ENCODE assay signal across 1 cellular context in the genomic region with DNA sequence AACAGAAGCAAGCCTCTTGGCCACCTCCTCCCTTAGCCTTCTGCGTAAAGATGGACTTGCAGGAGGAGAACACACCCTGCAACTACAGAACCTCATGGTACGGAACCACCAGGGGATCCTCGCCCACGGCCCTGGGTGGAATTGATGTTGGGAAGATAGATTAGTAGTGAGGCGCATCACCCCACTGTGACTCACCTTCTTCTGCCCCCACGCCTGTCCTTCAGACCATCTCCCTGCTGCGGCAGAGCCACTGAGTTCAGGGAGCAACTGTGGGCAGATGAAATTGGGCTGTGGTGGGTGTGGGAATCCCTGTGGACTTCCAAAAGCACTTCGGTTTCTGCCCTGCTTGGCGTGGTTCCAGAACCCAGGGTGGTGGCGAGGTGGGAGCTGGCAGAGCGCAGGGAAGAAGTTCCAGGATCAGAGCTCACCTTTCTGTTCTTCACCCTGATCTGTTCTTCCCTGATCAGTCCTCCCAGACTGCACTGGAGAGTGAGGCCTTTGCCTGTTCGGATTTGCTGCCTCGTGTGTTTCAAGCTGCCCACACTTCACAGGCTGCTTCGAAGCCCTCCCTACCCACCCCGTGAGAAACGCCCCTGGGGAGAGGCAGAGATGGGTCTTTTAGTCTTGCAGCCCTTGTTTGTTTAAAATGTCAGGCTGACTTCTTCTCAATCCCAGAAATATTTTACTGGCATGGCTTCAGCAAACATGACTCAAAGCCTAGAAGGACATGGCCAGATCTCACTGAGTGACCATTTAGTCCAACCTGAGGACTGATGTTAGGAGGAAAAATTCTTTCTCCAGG.
TF ChIP-seq lines count a peak whose summit lies in the region.

No MANE protein-coding gene starts in this region.

TF ChIP-seq in IMR-90, 13 proteins besides CTCF, POLR2A, EP300 and RAD21 (continued from another document):
- TF ChIP-seq, protein P1, sequence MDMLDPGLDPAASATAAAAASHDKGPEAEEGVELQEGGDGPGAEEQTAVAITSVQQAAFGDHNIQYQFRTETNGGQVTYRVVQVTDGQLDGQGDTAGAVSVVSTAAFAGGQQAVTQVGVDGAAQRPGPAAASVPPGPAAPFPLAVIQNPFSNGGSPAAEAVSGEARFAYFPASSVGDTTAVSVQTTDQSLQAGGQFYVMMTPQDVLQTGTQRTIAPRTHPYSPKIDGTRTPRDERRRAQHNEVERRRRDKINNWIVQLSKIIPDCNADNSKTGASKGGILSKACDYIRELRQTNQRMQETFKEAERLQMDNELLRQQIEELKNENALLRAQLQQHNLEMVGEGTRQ (IDR thresholded peaks at IDR 0.05; ENCODE audit: low read depth, low read length): no peak
- TF ChIP-seq, protein P2, sequence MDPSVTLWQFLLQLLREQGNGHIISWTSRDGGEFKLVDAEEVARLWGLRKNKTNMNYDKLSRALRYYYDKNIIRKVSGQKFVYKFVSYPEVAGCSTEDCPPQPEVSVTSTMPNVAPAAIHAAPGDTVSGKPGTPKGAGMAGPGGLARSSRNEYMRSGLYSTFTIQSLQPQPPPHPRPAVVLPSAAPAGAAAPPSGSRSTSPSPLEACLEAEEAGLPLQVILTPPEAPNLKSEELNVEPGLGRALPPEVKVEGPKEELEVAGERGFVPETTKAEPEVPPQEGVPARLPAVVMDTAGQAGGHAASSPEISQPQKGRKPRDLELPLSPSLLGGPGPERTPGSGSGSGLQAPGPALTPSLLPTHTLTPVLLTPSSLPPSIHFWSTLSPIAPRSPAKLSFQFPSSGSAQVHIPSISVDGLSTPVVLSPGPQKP (IDR thresholded peaks at IDR 0.05; ENCODE audit: borderline replicate concordance, low read depth, low read length): no peak
- TF ChIP-seq FOS (IDR thresholded peaks at IDR 0.05; ENCODE audit: low read depth, low read length): no peak
- TF ChIP-seq CHD1 (IDR thresholded peaks at IDR 0.05; ENCODE audit: low read depth, low read length): no peak
- no peak for TF ChIP-seq MXI1 (IDR thresholded peaks at IDR 0.05; ENCODE audit: borderline replicate concordance, low read depth, low read length)
- TF ChIP-seq CEBPB (IDR thresholded peaks at IDR 0.05; ENCODE audit: low read depth, low read length): no peak
- no peak for TF ChIP-seq MAZ (IDR thresholded peaks at IDR 0.05; ENCODE audit: borderline replicate concordance, low read depth, low read length)
- no peak for TF ChIP-seq RCOR1 (IDR thresholded peaks at IDR 0.05; ENCODE audit: insufficient replicate concordance, low read length)
